ENCODE assay signal across 23 cellular contexts in the genomic region with DNA sequence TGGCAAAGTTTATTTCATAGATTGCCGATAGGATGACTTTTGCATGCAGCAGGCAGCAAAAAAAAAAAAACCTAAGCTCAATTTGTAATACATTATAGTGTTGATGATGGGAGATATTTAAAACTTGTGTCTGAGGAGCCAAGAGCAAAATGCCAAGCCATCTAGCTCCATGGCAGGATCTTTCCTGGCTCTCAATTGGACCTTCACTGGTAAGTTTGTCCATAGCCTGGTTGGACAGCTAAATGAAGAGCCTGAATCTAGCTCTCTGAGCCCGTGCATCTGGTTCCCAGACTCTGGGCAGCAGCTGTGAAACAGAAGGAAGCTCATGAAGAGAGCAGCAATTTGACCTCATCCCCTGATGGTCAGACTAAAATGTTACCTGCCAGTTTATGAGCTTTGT. TPM values are rescaled to one million over a fixed set of nuclear protein-coding genes. Genes with fewer than 3 reads are reported as not detected.
A peak's percentile ranks its signal among the peaks of the same experiment; 100 is the strongest.
DNase-seq lines count a peak whose midpoint lies in the region; ATAC-seq and TF ChIP-seq lines count a peak whose summit lies in the region.
"Had no signal": no experiment of that assay in that cellular context is flagged by ENCODE, and none has a peak within 500 bp of the region (broad histone marks: within the 10 kb centered on the region; RNA-seq: fewer than 3 reads in every experiment).

No MANE protein-coding gene starts in this region.

- H3K27me3 ChIP-seq in foreskin keratinocyte: peaks cover 2% of the 10 kb centered on the region
- H3K27me3 ChIP-seq: Peyer's patch, SJCRH30 had no signal

- no peak for TF ChIP-seq CTCF in progenitor cell of endocrine pancreas (IDR thresholded peaks at IDR 0.05; ENCODE audit: unreplicated experiment)
- TF ChIP-seq CTCF in foreskin keratinocyte (conservative IDR thresholded peaks at IDR 0.05): no peak

- H3K4me1 ChIP-seq in foreskin keratinocyte: no peaks in the 10 kb centered on the region
- H3K4me1 ChIP-seq: Peyer's patch, SJCRH30 had no signal

- DNase-seq in AG20443 (ENCODE audit: low spot score) (peak; percentile 76), GM04503 (ENCODE audit: low read depth) (peak; percentile 96), fibroblast of gingiva (ENCODE audit: low read depth) (peak; percentile 35), progenitor cell of endocrine pancreas (ENCODE audit: low spot score, unreplicated experiment) (no peak), foreskin keratinocyte (no peak), pons (ENCODE audit: low spot score) (no peak)
- no peak for DNase-seq in activated naive CD8-positive, alpha-beta T cell treated with anti-CD3 and anti-CD28 coated beads for 36 hours
- DNase-seq: AML-193; CD8-positive, alpha-beta memory T cell; DMS79; Karpas-422; MV-4-11; NCI-H1694; NCI-H2081; NCI-H2171; NCI-H345; NCI-H82; Peyer's patch; SJCRH30; T-cell had no signal

- ATAC-seq in foreskin keratinocyte: no peak
- ATAC-seq: HCT116, T-cell had no signal

- H3K27me3 Mint-ChIP-seq in progenitor cell of endocrine pancreas: peaks cover 5% of the 10 kb centered on the region
- H3K27me3 Mint-ChIP-seq in activated naive CD8-positive, alpha-beta T cell treated with anti-CD3 and anti-CD28 coated beads for 36 hours: peaks cover 15% of the 10 kb centered on the region

- no peak overlapping the region for H3K4me3 Mint-ChIP-seq in progenitor cell of endocrine pancreas (ENCODE audit: low read depth)
- H3K4me3 Mint-ChIP-seq in activated naive CD8-positive, alpha-beta T cell treated with anti-CD3 and anti-CD28 coated beads for 36 hours: no peak overlapping the region
- H3K4me3 Mint-ChIP-seq: CD8-positive, alpha-beta memory T cell; T-cell had no signal

- H3K36me3 Mint-ChIP-seq in progenitor cell of endocrine pancreas (ENCODE audit: insufficient read depth): no peaks in the 10 kb centered on the region
- H3K36me3 Mint-ChIP-seq in activated naive CD8-positive, alpha-beta T cell treated with anti-CD3 and anti-CD28 coated beads for 36 hours: no peaks in the 10 kb centered on the region
- H3K36me3 Mint-ChIP-seq: CD8-positive, alpha-beta memory T cell; T-cell had no signal

- no peak overlapping the region for H3K27ac ChIP-seq in foreskin keratinocyte
- H3K27ac ChIP-seq: C4-2B, Peyer's patch, SJCRH30 had no signal

- H3K4me1 Mint-ChIP-seq in progenitor cell of endocrine pancreas (ENCODE audit: low read depth): peaks cover 7% of the 10 kb centered on the region
- H3K4me1 Mint-ChIP-seq in activated naive CD8-positive, alpha-beta T cell treated with anti-CD3 and anti-CD28 coated beads for 36 hours: no peaks in the 10 kb centered on the region
- H3K4me1 Mint-ChIP-seq: CD8-positive, alpha-beta memory T cell; T-cell had no signal

- H3K27ac Mint-ChIP-seq in progenitor cell of endocrine pancreas: peak overlapping the region; percentile 30
- no peak overlapping the region for H3K27ac Mint-ChIP-seq in activated naive CD8-positive, alpha-beta T cell treated with anti-CD3 and anti-CD28 coated beads for 36 hours
- H3K27ac Mint-ChIP-seq: CD8-positive, alpha-beta memory T cell; T-cell had no signal

- peaks cover 3% of the 10 kb centered on the region for H3K9me3 Mint-ChIP-seq in progenitor cell of endocrine pancreas (ENCODE audit: low read depth)
- peaks cover 2% of the 10 kb centered on the region for H3K9me3 Mint-ChIP-seq in activated naive CD8-positive, alpha-beta T cell treated with anti-CD3 and anti-CD28 coated beads for 36 hours

RNA-seq across cellular contexts. Expression of gene STAC, which starts 17.6 kb away (rescaled TPM):
- total RNA-seq in progenitor cell of endocrine pancreas: 1.2 and 1.6 TPM in 2 replicates
- 1.3 and 1.7 TPM in 2 replicates for total RNA-seq in foreskin keratinocyte
- polyA plus RNA-seq in foreskin keratinocyte: 0.76 and 1.3 TPM in 2 replicates
- total RNA-seq in activated naive CD8-positive, alpha-beta T cell treated with anti-CD3 and anti-CD28 coated beads for 36 hours: not detected
- total RNA-seq: CD8-positive, alpha-beta memory T cell; OCI-LY7; Peyer's patch; SJCRH30 had no signal
- polyA plus RNA-seq: CD8-positive, alpha-beta memory T cell had no signal

Comparison
In these comparisons a context has a peak if more than half of its experiments do, and no peak if none do; other contexts are left out.
1. DNase-seq: peak in AG20443 (single experiment), GM04503 (single experiment) and fibroblast of gingiva (single experiment); none in progenitor cell of endocrine pancreas (single experiment), foreskin keratinocyte (0 of 2), activated naive CD8-positive, alpha-beta T cell treated with anti-CD3 and anti-CD28 coated beads for 36 hours (single experiment) and pons (single experiment).